In genomic region chr3:77066829-77067228, GRCh38 we compare ENCODE assay signal across 29 cellular contexts. TPM values are rescaled to one million over a fixed set of nuclear protein-coding genes. Genes with fewer than 3 reads are reported as not detected.
"Had no signal": no experiment of that assay in that cellular context is flagged by ENCODE, and none has a peak within 500 bp of the region (broad histone marks: within the 10 kb centered on the region; RNA-seq: fewer than 3 reads in every experiment).

No MANE protein-coding gene starts in this region.

- H3K27me3 ChIP-seq: hepatocyte, ovary, tibial nerve, uterus had no signal

- H3K9me3 ChIP-seq: ovary, prostate gland, uterus had no signal

- H3K27ac ChIP-seq: hepatocyte, ovary, prostate gland, tibial nerve, uterus had no signal

- H3K9me3 Mint-ChIP-seq: type B pancreatic cell had no signal

- H2AFZ ChIP-seq: hepatocyte had no signal

- H3K36me3 Mint-ChIP-seq: naive B cell; stimulated activated memory B cell treated with anti-CD40 and anti-IgM and Interleukin-4, amounts not matched to agents 10 μg/mL and 1 μg/mL and 100 μg/mL, for 72 hours; type B pancreatic cell had no signal

- ATAC-seq: left cardiac atrium; left lobe of liver; left ventricle myocardium superior; natural killer cell; right cardiac atrium; sciatic nerve; stimulated activated memory B cell treated with anti-CD40 and anti-IgM and Interleukin-4, amounts not matched to agents 10 μg/mL and 1 μg/mL and 100 μg/mL, for 72 hours; stimulated activated naive CD8-positive, alpha-beta T cell treated with anti-CD3 and anti-CD28 coated beads, Interleukin-15, amount 100 ng/mL, for 72 hours had no signal

- H3K4me3 ChIP-seq: hepatocyte, lung, ovary, prostate gland, tibial nerve, uterus had no signal

- H3K4me3 Mint-ChIP-seq: mesothelial cell of epicardium; naive B cell; natural killer cell; nephron progenitor cell; stimulated activated memory B cell treated with anti-CD40 and anti-IgM and Interleukin-4, amounts not matched to agents 10 μg/mL and 1 μg/mL and 100 μg/mL, for 72 hours; stimulated activated naive CD8-positive, alpha-beta T cell treated with anti-CD3 and anti-CD28 coated beads, Interleukin-15, amount 100 ng/mL, for 72 hours; type B pancreatic cell had no signal

- H3K27me3 Mint-ChIP-seq: naive B cell; stimulated activated memory B cell treated with anti-CD40 and anti-IgM and Interleukin-4, amounts not matched to agents 10 μg/mL and 1 μg/mL and 100 μg/mL, for 72 hours; stimulated activated naive CD8-positive, alpha-beta T cell treated with anti-CD3 and anti-CD28 coated beads, Interleukin-15, amount 100 ng/mL, for 72 hours; type B pancreatic cell had no signal

- H3K4me1 Mint-ChIP-seq: naive B cell; natural killer cell; stimulated activated memory B cell treated with anti-CD40 and anti-IgM and Interleukin-4, amounts not matched to agents 10 μg/mL and 1 μg/mL and 100 μg/mL, for 72 hours; stimulated activated naive CD8-positive, alpha-beta T cell treated with anti-CD3 and anti-CD28 coated beads, Interleukin-15, amount 100 ng/mL, for 72 hours had no signal

- H3K27ac Mint-ChIP-seq: mesothelial cell of epicardium; naive B cell; natural killer cell; nephron progenitor cell; stimulated activated memory B cell treated with anti-CD40 and anti-IgM and Interleukin-4, amounts not matched to agents 10 μg/mL and 1 μg/mL and 100 μg/mL, for 72 hours; stimulated activated naive CD8-positive, alpha-beta T cell treated with anti-CD3 and anti-CD28 coated beads, Interleukin-15, amount 100 ng/mL, for 72 hours; type B pancreatic cell had no signal

- H3K4me1 ChIP-seq: prostate gland, tibial nerve, uterus had no signal

- H3K36me3 ChIP-seq: ovary, prostate gland, tibial nerve, uterus had no signal

- H3K4me2 ChIP-seq: hepatocyte had no signal

- DNase-seq: islet precursor cell; kidney glomerular epithelial cell; left cardiac atrium; left ventricle myocardium superior; mesendoderm; naive B cell; natural killer cell; nephron progenitor cell; ovary; retina; right cardiac atrium; small intestine; stimulated activated CD4-positive, alpha-beta T cell treated with anti-CD3 and anti-CD28 coated beads, Interleukin-1b, Interleukin-23, amount 100 ng/mL, for 48 hours; stimulated activated CD4-positive, alpha-beta T cell treated with anti-CD3 and anti-CD28 coated beads, Interleukin-2, amount 100 ng/mL, for 48 hours; stimulated activated CD4-positive, alpha-beta T cell treated with anti-CD3 and anti-CD28 coated beads, Interleukin-4, amount 100 ng/mL, for 4 hours; stimulated activated CD8-positive, alpha-beta memory T cell treated with anti-CD3 and anti-CD28 coated beads, Interleukin-4, amount 100 ng/mL, for 48 hours; stimulated activated naive CD4-positive, alpha-beta T cell treated with Interleukin-2 at 50 U/mL for 16 hours; stimulated activated naive CD8-positive, alpha-beta T cell treated with anti-CD3 and anti-CD28 coated beads, Interleukin-15, amount 100 ng/mL, for 72 hours; substantia nigra; uterus had no signal

RNA-seq across cellular contexts. Expression of gene ROBO2, which starts 26.9 kb away (rescaled TPM):
- total RNA-seq: natural killer cell had no signal
